Comparison of ENCODE assay signal across 17 cellular contexts in the genomic region with DNA sequence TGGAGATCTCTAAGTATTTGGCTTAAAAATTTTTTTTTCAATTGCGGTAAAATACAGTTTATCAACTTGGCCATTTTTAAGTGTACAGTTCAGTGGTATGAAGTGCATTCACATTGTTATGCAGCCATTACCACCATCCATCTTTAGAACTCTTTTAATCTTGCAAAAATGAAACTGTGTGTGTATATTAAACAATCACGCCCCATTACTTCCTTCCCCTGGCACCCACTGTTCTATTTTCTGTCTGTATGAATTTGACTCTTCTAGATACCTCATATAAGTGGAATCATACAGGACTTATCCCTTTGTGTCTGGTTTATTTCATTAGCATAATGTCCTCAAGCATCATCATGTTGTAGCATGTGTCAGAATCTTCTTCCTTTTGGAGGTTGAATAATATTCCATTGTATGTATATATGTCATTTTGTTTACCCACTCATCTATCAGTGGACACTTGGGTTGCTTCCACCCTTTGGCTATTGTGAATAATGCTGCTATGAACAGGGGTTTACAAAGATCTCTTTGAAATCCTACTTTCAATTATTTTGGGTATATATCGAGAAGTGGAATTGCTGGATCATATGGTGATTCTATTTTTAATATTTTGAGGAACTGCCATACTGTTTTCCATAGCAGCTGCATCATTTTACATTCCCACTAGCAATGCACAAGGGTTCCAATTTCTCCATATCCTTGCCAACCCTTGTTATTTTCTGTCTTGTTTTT.
DNase-seq lines count a peak whose midpoint lies in the region; ATAC-seq, FAIRE-seq and TF ChIP-seq lines count a peak whose summit lies in the region.
"Had no signal": no experiment of that assay in that cellular context is flagged by ENCODE, and none has a peak within 500 bp of the region (broad histone marks: within the 10 kb centered on the region; RNA-seq: fewer than 3 reads in every experiment).

No MANE protein-coding gene starts in this region.

- DNase-seq in heart left ventricle (no peak), left ventricle myocardium superior (no peak), IMR-90 (no peak), psoas muscle (no peak), NCI-H748 treated with DMSO at 0.1 percent for 48 hours (lab: John Stamatoyannopoulos, UW) (no peak), GM12891 (ENCODE audit: insufficient read length, low spot score) (no peak)
- DNase-seq in activated naive CD8-positive, alpha-beta T cell treated with anti-CD3 and anti-CD28 coated beads, Interleukin-2, amount 10 ng/mL, durations not matched to agents 7 days and 5 days = no peak
- DNase-seq: ACHN; activated CD4-positive, CD25-positive, alpha-beta regulatory T cell treated with anti-CD3 and anti-CD28 coated beads, Interleukin-2, amount 50 U/mL, for 72 hours; head of caudate nucleus; NCI-H510A; PC-3; SHP77; small intestine; SW 1271 had no signal

- peak overlapping the region in 8 of 12 donors; percentile 62 to 96 (median 76) for H3K27ac ChIP-seq in heart left ventricle
- no peak overlapping the region for H3K27ac ChIP-seq in IMR-90 (ENCODE audit: insufficient read depth, low read length)
- H3K27ac ChIP-seq in psoas muscle = peak overlapping the region; percentile 81
- H3K27ac ChIP-seq: C4-2B had no signal

- H2AK5ac ChIP-seq in IMR-90 (ENCODE audit: low read depth, low read length) = no peak overlapping the region

- H3K9me3 ChIP-seq in heart left ventricle = no peaks in the 10 kb centered on the region
- H3K9me3 ChIP-seq in IMR-90 (ENCODE audit: control insufficient read depth, insufficient read depth, low read length) = no peaks in the 10 kb centered on the region
- no peaks in the 10 kb centered on the region for H3K9me3 ChIP-seq in psoas muscle

- no peak overlapping the region for H2BK15ac ChIP-seq in IMR-90 (ENCODE audit: low read depth, low read length)

- ATAC-seq in heart left ventricle (no peak), left ventricle myocardium superior (no peak), IMR-90 (ENCODE audit: low read depth) (no peak), psoas muscle (no peak), HG02610 (IDR thresholded peaks at IDR 0.05; ENCODE audit: unreplicated experiment) (no peak)
- no peak for ATAC-seq in activated naive CD8-positive, alpha-beta T cell treated with anti-CD3 and anti-CD28 coated beads, Interleukin-2, amount 10 ng/mL, durations not matched to agents 7 days and 5 days (ENCODE audit: low read depth)
- ATAC-seq: PC-3 had no signal

- no peak overlapping the region for H2AK9ac ChIP-seq in IMR-90 (replicated peaks; ENCODE audit: low read depth, low read length, poor library complexity)

- no peak overlapping the region for H2BK120ac ChIP-seq in IMR-90 (ENCODE audit: low read depth, low read length)

- H4K20me1 ChIP-seq in IMR-90 (ENCODE audit: insufficient read depth, low read length) = peaks cover 42% of the 10 kb centered on the region

- POLR2A ChIA-PET in IMR-90 (lab: Charles Lee; ENCODE audit: unreplicated experiment) = no interaction called here
- POLR2A ChIA-PET in activated naive CD8-positive, alpha-beta T cell treated with anti-CD3 and anti-CD28 coated beads, Interleukin-2, amount 10 ng/mL, durations not matched to agents 7 days and 5 days (lab: Charles Lee) = no interaction called here

- no TSS peak for BruUV-seq in IMR-90 (replicated peaks; lab: Mats Ljungman, UMichigan)

- 41 to 52% (median 43%) methylated on average over 3 of the region's 3 CpGs for WGBS in heart left ventricle, 4 donors
- no CpG with 5 or more reads among the region's 3 CpGs for WGBS in IMR-90 (ENCODE audit: extremely low coverage in 2 of 2, insufficient read length in 1 of 2), 2 experiments
- 35 to 58% (median 36%) methylated on average over 3 of the region's 3 CpGs for WGBS in psoas muscle, 3 donors

- peak overlapping the region; percentile 59; the same call in 1 of the 2 replicates for H3K23ac ChIP-seq in IMR-90 (ENCODE audit: low read depth, low read length)

- dilution Hi-C loops in IMR-90 (cut with HindIII; ENCODE audit: low sequenced_read_pairs, unreplicated experiment) = no loop called here

- peaks cover 13 to 82% (median 57%) of the 10 kb centered on the region in 12 donors for H3K4me1 ChIP-seq in heart left ventricle
- H3K4me1 ChIP-seq in IMR-90 (ENCODE audit: control insufficient read depth, insufficient read depth, low read length) = peaks cover 15% of the 10 kb centered on the region
- peaks cover 55% of the 10 kb centered on the region for H3K4me1 ChIP-seq in psoas muscle

- no peak overlapping the region for H3K4ac ChIP-seq in IMR-90 (ENCODE audit: low read depth, low read length)

- H3K36me3 Mint-ChIP-seq in activated naive CD8-positive, alpha-beta T cell treated with anti-CD3 and anti-CD28 coated beads, Interleukin-2, amount 10 ng/mL, durations not matched to agents 7 days and 5 days = peaks cover 9% of the 10 kb centered on the region

- in situ Hi-C loops in IMR-90 (cut with MboI; ENCODE audit: low sequenced_read_pairs) = no loop called here

- H3K4me1 Mint-ChIP-seq in activated naive CD8-positive, alpha-beta T cell treated with anti-CD3 and anti-CD28 coated beads, Interleukin-2, amount 10 ng/mL, durations not matched to agents 7 days and 5 days = peaks cover 38% of the 10 kb centered on the region

- H3K4me3 ChIP-seq in heart left ventricle (no peak overlapping the region), IMR-90 (ENCODE audit: insufficient read depth, low read depth, low read length) (no peak overlapping the region), psoas muscle (no peak overlapping the region)

- H3K4me2 ChIP-seq in IMR-90 (ENCODE audit: low read depth, low read length) = no peak overlapping the region

- H3K36me3 ChIP-seq in heart left ventricle = no peaks in the 10 kb centered on the region
- no peaks in the 10 kb centered on the region; the same call in 1 of the 2 replicates for H3K36me3 ChIP-seq in IMR-90 (ENCODE audit: control insufficient read depth, insufficient read depth, low read length)
- H3K36me3 ChIP-seq in psoas muscle (ENCODE audit: insufficient read depth in 1 of 2, low read depth in 1 of 2) = no peaks in the 10 kb centered on the region

- no peak overlapping the region for H3K18ac ChIP-seq in IMR-90 (ENCODE audit: low read depth, low read length)

- no peak for TF ChIP-seq CTCF in heart left ventricle (IDR thresholded peaks at IDR 0.05)
- TF ChIP-seq CTCF in IMR-90 (conservative IDR thresholded peaks at IDR 0.05; ENCODE audit: low read depth, low read length) = no peak
- no peak for TF ChIP-seq CTCF in psoas muscle (IDR thresholded peaks at IDR 0.05)

- no peak overlapping the region for H4K5ac ChIP-seq in IMR-90 (ENCODE audit: low read depth, low read length)

- peaks cover 30% of the 10 kb centered on the region for H3K9me1 ChIP-seq in IMR-90 (ENCODE audit: insufficient read depth, low read length)

- CTCF ChIA-PET in IMR-90 (lab: Yijun Ruan, JAX) = no interaction called here

- H3K14ac ChIP-seq in IMR-90 (replicated peaks; ENCODE audit: low read depth, low read length) = no peak overlapping the region

- no peaks in the 10 kb centered on the region for H3K27me3 Mint-ChIP-seq in activated naive CD8-positive, alpha-beta T cell treated with anti-CD3 and anti-CD28 coated beads, Interleukin-2, amount 10 ng/mL, durations not matched to agents 7 days and 5 days

- H3K79me1 ChIP-seq in IMR-90 (ENCODE audit: low read depth in 1 of 2, low read length in 2 of 2) = peaks cover 27 to 88% of the 10 kb centered on the region in 2 experiments

- FAIRE-seq in GM12891 (lab: Jason Lieb, UNC) = no peak
- FAIRE-seq: small intestine had no signal

- no peak for TF ChIP-seq RAD21 in IMR-90 (IDR thresholded peaks at IDR 0.05; ENCODE audit: low read length)

- H3K27me3 ChIP-seq in heart left ventricle (no peaks in the 10 kb centered on the region), IMR-90 (ENCODE audit: control insufficient read depth, insufficient read depth, low read length) (no peaks in the 10 kb centered on the region), psoas muscle (ENCODE audit: insufficient read depth in 3 of 3, low read length in 2 of 3) (no peaks in the 10 kb centered on the region)

- H3K4me3 Mint-ChIP-seq in activated naive CD8-positive, alpha-beta T cell treated with anti-CD3 and anti-CD28 coated beads, Interleukin-2, amount 10 ng/mL, durations not matched to agents 7 days and 5 days = peak overlapping the region; percentile 2

- H3K27ac Mint-ChIP-seq in activated naive CD8-positive, alpha-beta T cell treated with anti-CD3 and anti-CD28 coated beads, Interleukin-2, amount 10 ng/mL, durations not matched to agents 7 days and 5 days = peak overlapping the region; percentile 51

- no peak overlapping the region for H2BK20ac ChIP-seq in IMR-90 (ENCODE audit: low read depth, low read length)

- no peak overlapping the region for H4K91ac ChIP-seq in IMR-90 (ENCODE audit: insufficient read depth, low read depth, low read length)

- no peak overlapping the region for H4K8ac ChIP-seq in IMR-90 (ENCODE audit: low read depth in 2 of 2, low read length in 2 of 2)

- intact Hi-C loops in heart left ventricle (cut with DNase I) = loop anchor here in 3 of 10 donors (10.0 kb wide), 1 partner anchor 55 kb away; no protein-coding TSS in a partner anchor
- intact Hi-C loops in left ventricle myocardium superior (cut with micrococcal nuclease) = no loop called here
- intact Hi-C loops in IMR-90 (cut with micrococcal nuclease) = loop anchor here (5.0 kb wide), 2 partner anchors 62 to 143 kb away; partner anchors contain the start of gene SAMD4A
- intact Hi-C loops in psoas muscle (cut with DNase I) = no loop called here

- no peak overlapping the region for H2BK5ac ChIP-seq in IMR-90 (ENCODE audit: low read depth, low read length, poor library complexity, severe bottlenecking)

- TF ChIP-seq POLR2A in heart left ventricle (IDR thresholded peaks at IDR 0.05) (no peak), IMR-90 (IDR thresholded peaks at IDR 0.05; ENCODE audit: low read depth, low read length) (no peak), GM12891 (IDR thresholded peaks at IDR 0.05; ENCODE audit: low read depth, low read length) (no peak)

- no peak overlapping the region for H2AFZ ChIP-seq in IMR-90 (replicated peaks; ENCODE audit: low read length, poor library complexity)

- no peak overlapping the region for H3K9ac ChIP-seq in IMR-90 (ENCODE audit: low read depth, low read length)

- no peak overlapping the region for H3K56ac ChIP-seq in IMR-90 (ENCODE audit: extremely low read depth, insufficient read depth, low read length)

- peaks cover 8% of the 10 kb centered on the region for H3K9me3 Mint-ChIP-seq in activated naive CD8-positive, alpha-beta T cell treated with anti-CD3 and anti-CD28 coated beads, Interleukin-2, amount 10 ng/mL, durations not matched to agents 7 days and 5 days

TF ChIP-seq in GM12891, 5 proteins besides CTCF, POLR2A, EP300 and RAD21:
- no peak for TF ChIP-seq TAF1 (IDR thresholded peaks at IDR 0.05; ENCODE audit: low read depth, low read length)
- TF ChIP-seq PAX5 (IDR thresholded peaks at IDR 0.05; ENCODE audit: insufficient read depth, low read length, severe bottlenecking) = no peak
- TF ChIP-seq POLR2AphosphoS5 (IDR thresholded peaks at IDR 0.05; ENCODE audit: low read depth, low read length) = no peak
- no peak for TF ChIP-seq POU2F2 (IDR thresholded peaks at IDR 0.05; ENCODE audit: low read depth, low read length)
- TF ChIP-seq SPI1 (IDR thresholded peaks at IDR 0.05; ENCODE audit: low read depth, low read length) = no peak
